ENCODE assay signal across 8 cellular contexts in the genomic region with DNA sequence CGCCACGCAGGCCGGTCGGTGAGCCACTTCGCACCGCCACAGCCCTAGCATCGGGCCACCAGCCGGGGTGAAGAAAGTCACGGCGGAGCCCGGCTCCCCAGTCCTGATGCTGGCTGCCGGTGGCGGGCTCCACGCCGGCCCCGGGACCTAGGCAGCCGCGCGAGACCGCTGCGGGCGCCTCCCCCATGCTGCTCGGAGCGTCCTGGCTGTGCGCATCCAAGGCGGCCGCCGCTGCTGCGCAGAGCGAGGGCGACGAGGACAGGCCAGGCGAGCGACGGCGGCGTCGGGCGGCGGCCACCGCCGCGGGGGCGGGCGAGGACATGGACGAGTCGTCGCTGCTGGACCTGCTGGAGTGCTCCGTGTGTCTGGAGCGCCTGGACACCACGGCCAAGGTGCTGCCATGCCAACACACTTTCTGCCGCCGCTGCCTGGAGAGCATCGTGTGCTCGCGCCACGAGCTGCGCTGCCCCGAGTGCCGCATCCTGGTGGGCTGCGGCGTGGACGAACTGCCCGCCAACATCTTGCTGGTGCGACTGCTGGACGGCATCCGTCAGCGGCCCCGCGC. TPM values are rescaled to one million over a fixed set of nuclear protein-coding genes. Genes with fewer than 3 reads are reported as not detected.
DNase-seq lines count a peak whose midpoint lies in the region; ATAC-seq, FAIRE-seq and TF ChIP-seq lines count a peak whose summit lies in the region.

No MANE protein-coding gene starts in this region.

- no peaks in the 10 kb centered on the region for H3K9me2 ChIP-seq in hepatocyte (replicated peaks; ENCODE audit: insufficient read depth)

- H3K9ac ChIP-seq in HUES6 (ENCODE audit: low read length), result no peak overlapping the region

- no peak overlapping the region for H3K27ac Mint-ChIP-seq in activated naive CD8-positive, alpha-beta T cell

- H3K36me3 Mint-ChIP-seq in activated naive CD8-positive, alpha-beta T cell, result no peaks in the 10 kb centered on the region

- H3K27ac ChIP-seq in HUES6 (ENCODE audit: low read depth, low read length) (no peak overlapping the region), hepatocyte (no peak overlapping the region), gastrocnemius medialis (peak overlapping the region; percentile 59 to 79 (median 67))

- peak overlapping the region; percentile 99 for H3K4me2 ChIP-seq in hepatocyte

- H3K9me3 Mint-ChIP-seq in activated naive CD8-positive, alpha-beta T cell (ENCODE audit: low read depth), result no peaks in the 10 kb centered on the region

- peak overlapping the region; percentile 63 for H3K4me3 Mint-ChIP-seq in activated naive CD8-positive, alpha-beta T cell

- peaks cover 2% of the 10 kb centered on the region for H3K79me2 ChIP-seq in hepatocyte

- peak; percentile 50 for DNase-seq in GM12891 (ENCODE audit: insufficient read length, low spot score)
- DNase-seq in hepatocyte (ENCODE audit: low spot score), result peak; percentile 46
- no peak for DNase-seq in gastrocnemius medialis
- DNase-seq in NCI-H1436 (lab: John Stamatoyannopoulos, UW), result no peak
- no peak for DNase-seq in mesenteric fat pad (ENCODE audit: low spot score)

- H3K4me1 Mint-ChIP-seq in activated naive CD8-positive, alpha-beta T cell (ENCODE audit: low read depth), result peaks cover 47% of the 10 kb centered on the region

- TF ChIP-seq POLR2A in GM12891 (IDR thresholded peaks at IDR 0.05; ENCODE audit: low read depth, low read length) (no peak), gastrocnemius medialis (IDR thresholded peaks at IDR 0.05) (no peak)

- H4K20me1 ChIP-seq in hepatocyte (ENCODE audit: insufficient read depth, poor library complexity, severe bottlenecking), result no peaks in the 10 kb centered on the region

- H3K4me3 ChIP-seq in HUES6 (ENCODE audit: low read depth, low read length) (peak overlapping the region; percentile 75), hepatocyte (peak overlapping the region; percentile 66), gastrocnemius medialis (peak overlapping the region; percentile 63 to 82 (median 70))

- no peak for TF ChIP-seq CTCF in hepatocyte (IDR thresholded peaks at IDR 0.05; ENCODE audit: poor library complexity)
- TF ChIP-seq CTCF in gastrocnemius medialis (IDR thresholded peaks at IDR 0.05 in 4 of 5, conservative IDR thresholded peaks at IDR 0.05 in 1 of 5), result no peak

- H3K4me1 ChIP-seq in HUES6 (ENCODE audit: control insufficient read depth, insufficient read depth, low read length) (peaks cover 16% of the 10 kb centered on the region; the same call in 1 of the 2 replicates), hepatocyte (ENCODE audit: insufficient read depth) (no peaks in the 10 kb centered on the region), gastrocnemius medialis (peaks cover 4 to 7% of the 10 kb centered on the region in 2 donors)

- H3K27me3 ChIP-seq in HUES6 (ENCODE audit: control insufficient read depth, insufficient read depth, low read length) (peaks cover 60% of the 10 kb centered on the region), hepatocyte (peaks cover 40% of the 10 kb centered on the region), gastrocnemius medialis (no peaks in the 10 kb centered on the region)

- H3K27me3 Mint-ChIP-seq in activated naive CD8-positive, alpha-beta T cell, result no peaks in the 10 kb centered on the region

- 5% methylated on average over 60 of the region's 70 CpGs for WGBS in hepatocyte (ENCODE audit: low lambda C conversion rate, missing lambda C conversion rate)

- intact Hi-C loops in gastrocnemius medialis (cut with DNase I; ENCODE audit: low total_unique reads), result loop anchor here (2.0 to 5.0 kb wide), 2 partner anchors 48 to 189 kb away; no protein-coding TSS in a partner anchor

- FAIRE-seq in GM12891 (lab: Jason Lieb, UNC), result no peak

- H2AFZ ChIP-seq in hepatocyte, result peak overlapping the region; percentile 27

- in situ Hi-C loops in gastrocnemius medialis (cut with MboI; ENCODE audit: low sequenced_read_pairs in 4 of 4), result loop anchor here (5.0 to 25.0 kb wide), 3 partner anchors 183 to 378 kb away; no protein-coding TSS in a partner anchor

- no peaks in the 10 kb centered on the region for H3K36me3 ChIP-seq in HUES6 (ENCODE audit: control insufficient read depth, insufficient read depth, low read length)
- H3K36me3 ChIP-seq in hepatocyte (replicated peaks; ENCODE audit: insufficient read depth, low read depth), result no peaks in the 10 kb centered on the region
- no peaks in the 10 kb centered on the region for H3K36me3 ChIP-seq in gastrocnemius medialis

- H3K9me3 ChIP-seq in HUES6 (ENCODE audit: control insufficient read depth, insufficient read depth, low read depth, low read length) (no peaks in the 10 kb centered on the region), hepatocyte (ENCODE audit: low read depth) (no peaks in the 10 kb centered on the region), gastrocnemius medialis (no peaks in the 10 kb centered on the region)

- ATAC-seq in gastrocnemius medialis (peak; percentile 37 to 40), HG03135 (IDR thresholded peaks at IDR 0.05; ENCODE audit: unreplicated experiment) (no peak)

TF ChIP-seq in GM12891, 5 proteins besides CTCF, POLR2A, EP300 and RAD21:
- TF ChIP-seq SPI1 (IDR thresholded peaks at IDR 0.05; ENCODE audit: low read depth, low read length) (no peak), PAX5 (IDR thresholded peaks at IDR 0.05; ENCODE audit: insufficient read depth, low read length, severe bottlenecking) (no peak), TAF1 (IDR thresholded peaks at IDR 0.05; ENCODE audit: low read depth, low read length) (no peak), POLR2AphosphoS5 (IDR thresholded peaks at IDR 0.05; ENCODE audit: low read depth, low read length) (no peak)

RNA-seq across cellular contexts. Expression of a gene that starts 0.4 kb away (rescaled TPM):
- polyA plus RNA-seq in GM12891 (2012; ENCODE audit: low read depth, missing spikeins), result 0.21 TPM
- 1.9 and 2.1 TPM in 2 replicates for total RNA-seq in hepatocyte
- 1.1 and 1.9 TPM in 2 replicates for polyA plus RNA-seq in hepatocyte
- total RNA-seq in gastrocnemius medialis, result 1 to 10 TPM; 2.8 to 5.7 (median 3.0) TPM
- 20.4 TPM for total RNA-seq in mesenteric fat pad

Comparison
In these comparisons a context has a peak if more than half of its experiments do, and no peak if none do; other contexts are left out.
1. DNase-seq: peak in GM12891 (single experiment) and hepatocyte (single experiment); none in gastrocnemius medialis (0 of 2), NCI-H1436 (single experiment) and mesenteric fat pad (single experiment).
2. H3K27ac ChIP-seq: peak in gastrocnemius medialis (4 of 4); none in HUES6 (single experiment) and hepatocyte (single experiment).
3. Peak in every context shown above with its lines, with median percentiles within 50 percentile points of each other: H3K4me3 ChIP-seq.